Comparison of ENCODE assay signal across 8 cellular contexts in the genomic region with DNA sequence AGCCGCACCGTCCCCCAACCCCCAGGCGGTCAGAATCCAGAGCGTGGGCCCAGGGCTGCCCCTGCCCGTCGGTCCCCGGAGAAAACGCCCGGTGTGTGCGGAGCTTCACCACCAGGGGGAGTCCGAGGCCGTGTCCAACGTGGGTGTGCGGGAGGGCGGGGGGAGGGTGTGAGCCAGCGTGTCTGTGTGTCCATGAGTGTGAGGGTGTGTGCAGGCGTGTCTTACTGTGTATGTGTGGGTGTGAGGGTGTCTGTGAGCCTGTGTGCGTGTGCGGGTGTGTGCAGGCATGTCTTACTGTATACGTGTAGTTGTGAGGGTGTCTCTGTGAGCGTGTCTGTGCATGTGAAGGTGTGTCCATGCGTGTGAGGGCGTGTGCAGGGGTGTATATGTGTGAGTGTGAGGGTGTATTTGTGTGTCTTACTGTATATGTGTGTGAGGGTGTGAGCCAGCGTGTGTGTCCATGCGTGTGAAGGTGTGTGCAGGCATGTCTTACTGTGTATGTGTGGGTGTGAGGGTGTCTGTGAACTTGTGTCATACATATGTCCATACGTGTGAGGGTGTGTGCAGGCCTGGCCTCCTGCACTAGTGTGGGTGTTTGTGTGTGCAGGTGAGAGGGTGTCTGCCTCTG. TPM values are rescaled to one million over a fixed set of nuclear protein-coding genes. Genes with fewer than 3 reads are reported as not detected.
A peak's percentile ranks its signal among the peaks of the same experiment; 100 is the strongest.
DNase-seq lines count a peak whose midpoint lies in the region; ATAC-seq and TF ChIP-seq lines count a peak whose summit lies in the region.

No MANE protein-coding gene starts in this region.

- peak overlapping the region; percentile 80 for H3K27ac Mint-ChIP-seq in memory B cell

- peaks cover 5% of the 10 kb centered on the region for H3K27me3 ChIP-seq in AG04450 (ENCODE audit: control insufficient read depth, insufficient read depth, low read length)

- TF ChIP-seq CTCF in AG04450 (IDR thresholded peaks at IDR 0.05; ENCODE audit: low read depth, low read length) = peak; percentile 75

- no peak overlapping the region for H3K27ac ChIP-seq in AG04450 (ENCODE audit: low read depth, low read length)

- DNase-seq in AG04450 (ENCODE audit: low read depth, low spot score) (no peak), NCI-H82 (lab: John Stamatoyannopoulos, UW) (peak; percentile 77), memory B cell (ENCODE audit: low spot score in 2 of 2) (peak; percentile 84 to 92)
- peak; percentile 56 to 63 for DNase-seq in activated CD8-positive, alpha-beta memory T cell treated with anti-CD3 and anti-CD28 coated beads for 4 hours (ENCODE audit: low read depth in 2 of 2)
- DNase-seq in effector CD8-positive, alpha-beta T cell (lab: John Stamatoyannopoulos, UW) = peak; percentile 72
- peak; percentile 57 to 73 for DNase-seq in stimulated activated CD8-positive, alpha-beta memory T cell treated with anti-CD3 and anti-CD28 coated beads, Interleukin-2, amount 100 ng/mL, for 1 hour (ENCODE audit: low read depth in 2 of 2)

- POLR2A ChIA-PET in AG04450 (lab: Yijun Ruan, JAX) = interaction anchor here (0.6 kb wide), 1 partner anchor 201 kb away, joined by 3 read pairs; no protein-coding TSS in a partner anchor

- CTCF ChIA-PET in AG04450 (lab: Charles Lee) = interaction anchor here (0.6 to 1.9 kb wide), 14 partner anchors 11 to 346 kb away, joined by 3 to 18 read pairs (median 4); partner anchors contain the start of gene RPS21

- H3K27me3 Mint-ChIP-seq in memory B cell = peaks cover 4% of the 10 kb centered on the region

- peaks cover 26% of the 10 kb centered on the region for H3K4me1 Mint-ChIP-seq in memory B cell

- ATAC-seq in GM21717 (IDR thresholded peaks at IDR 0.05; ENCODE audit: unreplicated experiment) (peak; percentile 36), memory B cell (ENCODE audit: low read depth) (peak; percentile 49), GM18868 (IDR thresholded peaks at IDR 0.05; ENCODE audit: unreplicated experiment) (no peak)

- H3K4me3 ChIP-seq in AG04450 (ENCODE audit: low read depth, low read length) = no peak overlapping the region

- no peaks in the 10 kb centered on the region; the same call in 1 of the 2 replicates for H3K9me3 ChIP-seq in AG04450 (ENCODE audit: control insufficient read depth, insufficient read depth, low read length)

- H3K36me3 Mint-ChIP-seq in memory B cell = peaks cover 2% of the 10 kb centered on the region

- H3K9me3 Mint-ChIP-seq in memory B cell = peaks cover 5% of the 10 kb centered on the region

- H3K4me3 Mint-ChIP-seq in memory B cell = no peak overlapping the region

RNA-seq across cellular contexts. Expression of gene GATA5, which starts 24.6 kb away (rescaled TPM):
- not detected in 2 replicates for polyA plus RNA-seq in AG04450 (2011; rRNA removed)
- polyA minus RNA-seq in AG04450 (2011; rRNA and poly(A)+ RNA removed) = not detected in 2 replicates
